Comparison of ENCODE assay signal across 7 cellular contexts in the genomic region with DNA sequence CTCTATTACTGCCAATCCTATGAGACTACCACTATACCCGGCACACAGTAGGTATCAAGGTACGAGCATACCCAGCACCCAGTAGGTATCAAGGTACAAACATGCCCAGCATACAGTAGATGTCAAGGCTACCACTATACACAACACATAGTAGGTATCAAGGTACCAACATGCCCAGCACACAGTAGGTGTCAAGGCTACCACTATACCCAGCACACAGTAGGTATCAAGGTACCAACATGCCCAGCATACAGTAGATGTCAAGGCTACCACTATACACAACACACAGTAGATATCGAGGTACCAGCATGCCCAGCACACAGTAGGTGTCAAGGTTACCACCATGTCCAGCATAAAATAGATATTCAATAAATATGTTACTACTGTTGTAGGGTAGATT.
"Had no signal": no experiment of that assay in that cellular context is flagged by ENCODE, and none has a peak within 500 bp of the region (broad histone marks: within the 10 kb centered on the region; RNA-seq: fewer than 3 reads in every experiment).

No MANE protein-coding gene starts in this region.

- H3K4me1 Mint-ChIP-seq: GM23338, H9 had no signal

- ATAC-seq: GM23338 had no signal

- DNase-seq: H9, HCEC 1CT, IMR-90, KBM-7 had no signal

- H3K27ac Mint-ChIP-seq: GM23338 had no signal

- H3K4me3 ChIP-seq: GM23338 had no signal

- FAIRE-seq: H1, H54 had no signal

- H3K4me3 Mint-ChIP-seq: GM23338, H9 had no signal

- H3K9me3 Mint-ChIP-seq: GM23338, H9 had no signal

- H2AFZ ChIP-seq: GM23338 had no signal

- H3K4me2 ChIP-seq: GM23338 had no signal
